Comparison of ENCODE assay signal across 8 cellular contexts in genomic region chr16:22299036-22299435, GRCh38. TPM values are rescaled to one million over a fixed set of nuclear protein-coding genes. Genes with fewer than 3 reads are reported as not detected.
DNase-seq lines count a peak whose midpoint lies in the region; ATAC-seq and TF ChIP-seq lines count a peak whose summit lies in the region.

No MANE protein-coding gene starts in this region.

- DNase-seq in T-helper 2 cell treated with Interferon-gamma antibody and Interleukin-4, amounts not matched to agents 5 μg/mL and 100 μg/mL, for 36 hours (ENCODE audit: low spot score) = no peak
- no peak for DNase-seq in T-helper 2 cell
- DNase-seq in esophagus squamous epithelium (lab: John Stamatoyannopoulos, UW) = no peak
- no peak for DNase-seq in pons (ENCODE audit: low spot score)
- no peak for DNase-seq in SW 1271 (lab: John Stamatoyannopoulos, UW)

- ATAC-seq in stimulated activated memory B cell treated with anti-CD40 and anti-IgM and Interleukin-4, amounts not matched to agents 10 μg/mL and 1 μg/mL and 100 μg/mL, for 72 hours = no peak
- no peak for ATAC-seq in GM18519 (IDR thresholded peaks at IDR 0.05; ENCODE audit: low FRiP score, unreplicated experiment)

- H3K9me3 ChIP-seq in esophagus squamous epithelium = no peaks in the 10 kb centered on the region

- H3K27ac Mint-ChIP-seq in T-helper 2 cell treated with Interferon-gamma antibody and Interleukin-4, amounts not matched to agents 5 μg/mL and 100 μg/mL, for 36 hours = peak overlapping the region; percentile 98
- H3K27ac Mint-ChIP-seq in stimulated activated memory B cell treated with anti-CD40 and anti-IgM and Interleukin-4, amounts not matched to agents 10 μg/mL and 1 μg/mL and 100 μg/mL, for 72 hours = peak overlapping the region; percentile 94

- no peak for TF ChIP-seq POLR2A in esophagus squamous epithelium (IDR thresholded peaks at IDR 0.05)

- no peaks in the 10 kb centered on the region for H3K27me3 ChIP-seq in esophagus squamous epithelium

- H3K4me1 Mint-ChIP-seq in T-helper 2 cell treated with Interferon-gamma antibody and Interleukin-4, amounts not matched to agents 5 μg/mL and 100 μg/mL, for 36 hours (ENCODE audit: low read depth) = peaks cover 27% of the 10 kb centered on the region
- H3K4me1 Mint-ChIP-seq in stimulated activated memory B cell treated with anti-CD40 and anti-IgM and Interleukin-4, amounts not matched to agents 10 μg/mL and 1 μg/mL and 100 μg/mL, for 72 hours = peaks cover 52% of the 10 kb centered on the region

- TF ChIP-seq CTCF in VCaP (conservative IDR thresholded peaks at IDR 0.05) (no peak), esophagus squamous epithelium (IDR thresholded peaks at IDR 0.05) (no peak)

- H3K4me1 ChIP-seq in esophagus squamous epithelium = peaks cover 13 to 57% (median 15%) of the 10 kb centered on the region in 3 donors

- H3K27ac ChIP-seq in VCaP (peak overlapping the region; percentile 90), esophagus squamous epithelium (peak overlapping the region in 3 of 4 donors; percentile 94 to 98 (median 97))

- WGBS in esophagus squamous epithelium, 2 donors = 93% methylated on average over 1 of the region's 1 CpG

- no peak overlapping the region for H3K4me3 ChIP-seq in esophagus squamous epithelium

- H3K27me3 Mint-ChIP-seq in T-helper 2 cell treated with Interferon-gamma antibody and Interleukin-4, amounts not matched to agents 5 μg/mL and 100 μg/mL, for 36 hours (ENCODE audit: low read depth) = peaks cover 4% of the 10 kb centered on the region
- H3K27me3 Mint-ChIP-seq in stimulated activated memory B cell treated with anti-CD40 and anti-IgM and Interleukin-4, amounts not matched to agents 10 μg/mL and 1 μg/mL and 100 μg/mL, for 72 hours = no peaks in the 10 kb centered on the region

- peaks cover 31% of the 10 kb centered on the region for H3K36me3 Mint-ChIP-seq in T-helper 2 cell treated with Interferon-gamma antibody and Interleukin-4, amounts not matched to agents 5 μg/mL and 100 μg/mL, for 36 hours (ENCODE audit: low read depth)
- peaks cover 36% of the 10 kb centered on the region for H3K36me3 Mint-ChIP-seq in stimulated activated memory B cell treated with anti-CD40 and anti-IgM and Interleukin-4, amounts not matched to agents 10 μg/mL and 1 μg/mL and 100 μg/mL, for 72 hours

- peak overlapping the region; percentile 95 for H3K4me3 Mint-ChIP-seq in T-helper 2 cell treated with Interferon-gamma antibody and Interleukin-4, amounts not matched to agents 5 μg/mL and 100 μg/mL, for 36 hours
- H3K4me3 Mint-ChIP-seq in stimulated activated memory B cell treated with anti-CD40 and anti-IgM and Interleukin-4, amounts not matched to agents 10 μg/mL and 1 μg/mL and 100 μg/mL, for 72 hours = no peak overlapping the region

- peaks cover 0 to 19% (median 6%) of the 10 kb centered on the region in 3 donors for H3K36me3 ChIP-seq in esophagus squamous epithelium

- no peaks in the 10 kb centered on the region for H3K9me3 Mint-ChIP-seq in T-helper 2 cell treated with Interferon-gamma antibody and Interleukin-4, amounts not matched to agents 5 μg/mL and 100 μg/mL, for 36 hours
- H3K9me3 Mint-ChIP-seq in stimulated activated memory B cell treated with anti-CD40 and anti-IgM and Interleukin-4, amounts not matched to agents 10 μg/mL and 1 μg/mL and 100 μg/mL, for 72 hours = no peaks in the 10 kb centered on the region

- intact Hi-C loops in esophagus squamous epithelium (cut with DNase I) = loop anchor here (5.0 kb wide), 2 partner anchors 92 to 297 kb away; partner anchors contain the start of genes EEF2K and PDZD9

RNA-seq across cellular contexts. Expression of gene POLR3E, which starts 1.8 kb away (rescaled TPM):
- 10 to 100 TPM; 21.5 to 57.2 (median 37.7) TPM for total RNA-seq in esophagus squamous epithelium
